ENCODE assay signal across 8 cellular contexts in the genomic region with DNA sequence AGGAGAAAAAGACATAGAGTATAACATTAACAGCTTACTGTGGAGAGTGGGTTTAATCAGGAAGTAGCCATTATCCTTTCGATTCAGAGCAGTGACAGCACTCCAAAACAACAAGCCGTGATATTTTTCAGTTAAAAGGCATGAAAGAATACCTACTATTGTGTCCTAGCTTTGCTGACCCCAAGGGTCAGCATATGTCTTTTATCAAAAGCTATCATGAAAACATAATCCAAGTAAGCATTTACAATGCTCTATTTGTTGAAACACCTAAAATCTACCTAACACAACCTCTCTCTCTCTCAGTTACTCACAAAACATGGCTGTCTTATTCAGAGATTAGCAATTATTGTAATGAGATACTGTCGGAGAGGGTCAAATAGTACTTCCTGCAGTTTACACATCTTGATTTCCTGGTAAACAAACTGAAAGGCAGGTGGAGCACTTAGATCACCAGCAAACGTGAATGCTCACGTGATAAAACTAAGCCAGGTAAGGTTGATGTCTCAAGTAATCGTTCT.
A peak's percentile ranks its signal among the peaks of the same experiment; 100 is the strongest.
DNase-seq lines count a peak whose midpoint lies in the region; ATAC-seq and TF ChIP-seq lines count a peak whose summit lies in the region.

No MANE protein-coding gene starts in this region.

- intact Hi-C loops in upper lobe of right lung (cut with DNase I) = no loop called here

- no peak overlapping the region for H2BK120ac ChIP-seq in mesendoderm (ENCODE audit: low read depth, low read length)

- CTCF ChIA-PET in GM10248 (lab: Yijun Ruan, JAX) = interaction anchor here (0.8 to 1.7 kb wide), 3 partner anchors 9 to 196 kb away, joined by 3 to 6 read pairs (median 4); a partner anchor contains a TSS
- CTCF ChIA-PET in HEK293 (lab: Yijun Ruan, JAX) = interaction anchor here (1.2 kb wide), 1 partner anchor 196 kb away, joined by 4 read pairs; a partner anchor contains a TSS

- H3K23ac ChIP-seq in mesendoderm (ENCODE audit: low read length) = no peak overlapping the region

- H3K4me3 ChIP-seq in HEK293 (ENCODE audit: low read depth, low read length) = peak overlapping the region; percentile 48
- no peak overlapping the region for H3K4me3 ChIP-seq in ectodermal cell (ENCODE audit: insufficient read depth, low read depth, low read length)
- no peak overlapping the region for H3K4me3 ChIP-seq in mesendoderm (ENCODE audit: low read length)
- H3K4me3 ChIP-seq in upper lobe of right lung = peak overlapping the region; percentile 53

- ATAC-seq in upper lobe of right lung = peak; percentile 96

- H3K4me1 ChIP-seq in HEK293 (ENCODE audit: control insufficient read depth, insufficient read depth, low read length) (peaks cover 13% of the 10 kb centered on the region), ectodermal cell (ENCODE audit: control insufficient read depth, insufficient read depth, low read length) (peaks cover 10% of the 10 kb centered on the region), mesendoderm (ENCODE audit: control insufficient read depth, low read depth, low read length) (no peaks in the 10 kb centered on the region), upper lobe of right lung (peaks cover 28% of the 10 kb centered on the region)

- H3K79me1 ChIP-seq in mesendoderm (ENCODE audit: low read length) = peaks cover 2% of the 10 kb centered on the region

- H4K5ac ChIP-seq in mesendoderm (ENCODE audit: low read length) = no peak overlapping the region

- no peak overlapping the region for H2AK5ac ChIP-seq in mesendoderm (ENCODE audit: low read length)

- peak overlapping the region; percentile 33 for H3K4me2 ChIP-seq in mesendoderm (ENCODE audit: low read length)

- H3K36me3 ChIP-seq in HEK293 (ENCODE audit: control insufficient read depth in 2 of 2, insufficient read depth in 1 of 2, low read length in 2 of 2) (no peaks in the 10 kb centered on the region), ectodermal cell (ENCODE audit: control insufficient read depth, insufficient read depth, low read length) (no peaks in the 10 kb centered on the region), mesendoderm (ENCODE audit: control insufficient read depth, insufficient read depth, low read length) (no peaks in the 10 kb centered on the region), upper lobe of right lung (no peaks in the 10 kb centered on the region)

- H3K27ac ChIP-seq in 22Rv1 = peak overlapping the region; percentile 60
- peak overlapping the region; percentile 48; the same call in 1 of the 2 replicates for H3K27ac ChIP-seq in HEK293 (ENCODE audit: extremely low read depth, low read depth, low read length)
- peak overlapping the region; percentile 32 for H3K27ac ChIP-seq in ectodermal cell (ENCODE audit: insufficient read depth, low read depth, low read length, poor library complexity, severe bottlenecking)
- no peak overlapping the region for H3K27ac ChIP-seq in mesendoderm (ENCODE audit: low read depth, low read length)
- H3K27ac ChIP-seq in upper lobe of right lung = peak overlapping the region; percentile 86

- no peak overlapping the region for H2BK15ac ChIP-seq in mesendoderm (replicated peaks; ENCODE audit: low read depth)

- POLR2A ChIA-PET in GM10248 (lab: Yijun Ruan, JAX) = no interaction called here
- POLR2A ChIA-PET in HEK293 (lab: Yijun Ruan, JAX) = interaction anchor here (1.2 kb wide), 1 partner anchor 196 kb away, joined by 7 read pairs; a partner anchor contains a TSS

- H3K4ac ChIP-seq in mesendoderm (ENCODE audit: low read depth, low read length) = no peak overlapping the region

- H3K9me3 ChIP-seq in HEK293 (ENCODE audit: control insufficient read depth, insufficient read depth, low read depth, low read length) (no peaks in the 10 kb centered on the region), ectodermal cell (ENCODE audit: control insufficient read depth, low read length) (no peaks in the 10 kb centered on the region), upper lobe of right lung (no peaks in the 10 kb centered on the region)

- H2BK5ac ChIP-seq in mesendoderm (ENCODE audit: low read length) = no peak overlapping the region

- 26 to 37% methylated on average over 5 to 6 of the region's 6 CpGs for WGBS in ectodermal cell, 2 experiments
- WGBS in mesendoderm (ENCODE audit: extremely low coverage, insufficient coverage, low lambda C conversion rate) = no CpG with 5 or more reads among the region's 6 CpGs

- H3K56ac ChIP-seq in mesendoderm (ENCODE audit: low read length) = no peak overlapping the region

- no peaks in the 10 kb centered on the region for H3K79me2 ChIP-seq in mesendoderm (ENCODE audit: control insufficient read depth, insufficient read depth, low read length)

- H4K8ac ChIP-seq in mesendoderm (ENCODE audit: low read depth, low read length) = no peak overlapping the region

- H3K27me3 ChIP-seq in ectodermal cell (ENCODE audit: control insufficient read depth, insufficient read depth, low read length, poor library complexity, severe bottlenecking) = no peaks in the 10 kb centered on the region
- no peaks in the 10 kb centered on the region for H3K27me3 ChIP-seq in mesendoderm (ENCODE audit: insufficient read depth, low read length, poor library complexity)
- H3K27me3 ChIP-seq in upper lobe of right lung = no peaks in the 10 kb centered on the region

- no peak for TF ChIP-seq CTCF in 22Rv1 (IDR thresholded peaks at IDR 0.05)
- peak; percentile 8 for TF ChIP-seq CTCF in GM10248 (IDR thresholded peaks at IDR 0.05; ENCODE audit: control extremely low read depth, extremely low read depth, low read depth, missing control alignments)
- TF ChIP-seq CTCF in HEK293 (tag by site-specific recombination; IDR thresholded peaks at IDR 0.05) = no peak
- TF ChIP-seq CTCF in upper lobe of right lung (IDR thresholded peaks at IDR 0.05) = peak; percentile 9

- peak; percentile 39 for DNase-seq in GM10248 (ENCODE audit: extremely low spot score)
- DNase-seq in LoVo (ENCODE audit: low spot score) = peak; percentile 78
- DNase-seq in SHP77 treated with DMSO at 0.1 percent for 48 hours (lab: John Stamatoyannopoulos, UW) = peak; percentile 36
- peak; percentile 82 for DNase-seq in mesendoderm
- DNase-seq in upper lobe of right lung = no peak

- peak overlapping the region; percentile 45 for H3K9ac ChIP-seq in mesendoderm (ENCODE audit: low read length)

- H3K18ac ChIP-seq in mesendoderm (ENCODE audit: low read length) = no peak overlapping the region

TF ChIP-seq in HEK293, 187 proteins besides CTCF, POLR2A, EP300 and RAD21 (continues in another document):
- TF ChIP-seq BCL11A (tag by site-specific recombination; IDR thresholded peaks at IDR 0.05; ENCODE audit: low read depth) (no peak), ZNF544 (tag by site-specific recombination; IDR thresholded peaks at IDR 0.05) (no peak), ZNF394 (tag by site-specific recombination; IDR thresholded peaks at IDR 0.05; ENCODE audit: borderline replicate concordance) (0 out of 2 replicates have a peak, but pooled peaks have one; percentile 40), SETDB1 (IDR thresholded peaks at IDR 0.05; ENCODE audit: insufficient read length, low read length) (no peak), ZBTB17 (tag by site-specific recombination; IDR thresholded peaks at IDR 0.05) (peak; percentile 31; the same call in 1 of the 2 replicates), SP7 (tag by site-specific recombination; IDR thresholded peaks at IDR 0.05) (peak; percentile 61; the same call in 1 of the 2 replicates), YY1 (tag by site-specific recombination; IDR thresholded peaks at IDR 0.05) (0 out of 2 replicates have a peak, but pooled peaks have one; percentile 34), ZNF600 (tag by site-specific recombination; IDR thresholded peaks at IDR 0.05) (peak; percentile 54; the same call in 1 of the 2 replicates)
- TF ChIP-seq, protein P1, sequence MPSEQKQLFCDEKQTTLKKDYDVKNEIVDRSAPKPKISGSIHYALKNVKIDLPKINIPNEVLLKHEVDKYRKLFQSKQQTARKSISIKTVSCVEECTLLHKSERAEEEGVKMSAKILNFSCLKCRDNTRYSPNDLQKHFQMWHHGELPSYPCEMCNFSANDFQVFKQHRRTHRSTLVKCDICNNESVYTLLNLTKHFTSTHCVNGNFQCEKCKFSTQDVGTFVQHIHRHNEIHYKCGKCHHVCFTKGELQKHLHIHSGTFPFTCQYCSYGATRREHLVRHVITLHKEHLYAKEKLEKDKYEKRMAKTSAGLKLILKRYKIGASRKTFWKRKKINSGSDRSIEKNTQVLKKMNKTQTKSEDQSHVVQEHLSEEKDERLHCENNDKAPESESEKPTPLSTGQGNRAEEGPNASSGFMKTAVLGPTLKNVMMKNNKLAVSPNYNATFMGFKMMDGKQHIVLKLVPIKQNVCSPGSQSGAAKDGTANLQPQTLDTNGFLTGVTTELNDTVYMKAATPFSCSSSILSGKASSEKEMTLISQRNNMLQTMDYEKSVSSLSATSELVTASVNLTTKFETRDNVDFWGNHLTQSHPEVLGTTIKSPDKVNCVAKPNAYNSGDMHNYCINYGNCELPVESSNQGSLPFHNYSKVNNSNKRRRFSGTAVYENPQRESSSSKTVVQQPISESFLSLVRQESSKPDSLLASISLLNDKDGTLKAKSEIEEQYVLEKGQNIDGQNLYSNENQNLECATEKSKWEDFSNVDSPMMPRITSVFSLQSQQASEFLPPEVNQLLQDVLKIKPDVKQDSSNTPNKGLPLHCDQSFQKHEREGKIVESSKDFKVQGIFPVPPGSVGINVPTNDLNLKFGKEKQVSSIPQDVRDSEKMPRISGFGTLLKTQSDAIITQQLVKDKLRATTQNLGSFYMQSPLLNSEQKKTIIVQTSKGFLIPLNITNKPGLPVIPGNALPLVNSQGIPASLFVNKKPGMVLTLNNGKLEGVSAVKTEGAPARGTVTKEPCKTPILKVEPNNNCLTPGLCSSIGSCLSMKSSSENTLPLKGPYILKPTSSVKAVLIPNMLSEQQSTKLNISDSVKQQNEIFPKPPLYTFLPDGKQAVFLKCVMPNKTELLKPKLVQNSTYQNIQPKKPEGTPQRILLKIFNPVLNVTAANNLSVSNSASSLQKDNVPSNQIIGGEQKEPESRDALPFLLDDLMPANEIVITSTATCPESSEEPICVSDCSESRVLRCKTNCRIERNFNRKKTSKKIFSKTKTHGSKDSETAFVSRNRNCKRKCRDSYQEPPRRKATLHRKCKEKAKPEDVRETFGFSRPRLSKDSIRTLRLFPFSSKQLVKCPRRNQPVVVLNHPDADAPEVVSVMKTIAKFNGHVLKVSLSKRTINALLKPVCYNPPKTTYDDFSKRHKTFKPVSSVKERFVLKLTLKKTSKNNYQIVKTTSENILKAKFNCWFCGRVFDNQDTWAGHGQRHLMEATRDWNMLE (tag by site-specific recombination; conservative IDR thresholded peaks at IDR 0.05; ENCODE audit: low read depth) = peak; percentile 82

Comparison
In these comparisons a context has a peak if more than half of its experiments do, and no peak if none do; other contexts are left out.
1. CTCF ChIP-seq: peak in GM10248 (single experiment) and upper lobe of right lung (single experiment); none in 22Rv1 (single experiment) and HEK293 (single experiment).
2. H3K4me3 ChIP-seq: peak in HEK293 (single experiment) and upper lobe of right lung (single experiment); none in ectodermal cell (single experiment) and mesendoderm (single experiment).